ENCODE assay signal across 18 cellular contexts in genomic region chr18:48776641-48777025, GRCh38.
DNase-seq lines count a peak whose midpoint lies in the region; ATAC-seq and TF ChIP-seq lines count a peak whose summit lies in the region.
"Had no signal": no experiment of that assay in that cellular context is flagged by ENCODE, and none has a peak within 500 bp of the region (broad histone marks: within the 10 kb centered on the region; RNA-seq: fewer than 3 reads in every experiment).

No MANE protein-coding gene starts in this region.

- no peak overlapping the region for H3K18ac ChIP-seq in mesendoderm (ENCODE audit: low read length)

- POLR2A ChIA-PET in activated CD8-positive, alpha-beta T cell treated with anti-CD3 and anti-CD28 coated beads, Interleukin-2, amount 10 ng/mL, durations not matched to agents 7 days and 5 days (lab: Charles Lee), result interaction anchor here (0.6 kb wide), 1 partner anchor 139 kb away, joined by 5 read pairs; no protein-coding TSS in a partner anchor

- no peak overlapping the region for H2BK5ac ChIP-seq in mesendoderm (ENCODE audit: low read length)

- TF ChIP-seq CTCF in ascending aorta (IDR thresholded peaks at IDR 0.05), result no peak

- peak overlapping the region; percentile 56 for H3K56ac ChIP-seq in mesendoderm (ENCODE audit: low read length)

- no peak overlapping the region for H3K27ac ChIP-seq in BLaER1 treated with 17β-estradiol and CSF1 and Interleukin-3, amounts not matched to agents 10 nM and 100 nM
- H3K27ac ChIP-seq in HUES48 (ENCODE audit: low read depth, low read length) (peak overlapping the region; percentile 8), ascending aorta (peak overlapping the region; percentile 6 to 94), mesendoderm (ENCODE audit: low read depth, low read length) (no peak overlapping the region)
- H3K27ac ChIP-seq: parathyroid adenoma, vagina had no signal

- ATAC-seq in GM19328 (IDR thresholded peaks at IDR 0.05; ENCODE audit: unreplicated experiment), result no peak
- no peak for ATAC-seq in activated CD8-positive, alpha-beta T cell treated with anti-CD3 and anti-CD28 coated beads, Interleukin-2, amount 10 ng/mL, durations not matched to agents 7 days and 5 days

- H3K4me3 Mint-ChIP-seq in activated CD8-positive, alpha-beta T cell treated with anti-CD3 and anti-CD28 coated beads, Interleukin-2, amount 10 ng/mL, durations not matched to agents 7 days and 5 days, result no peak overlapping the region
- H3K4me3 Mint-ChIP-seq: activated CD4-positive, alpha-beta T cell treated with anti-CD3 and anti-CD28 coated beads, Interleukin-2, amount 10 ng/mL, durations not matched to agents 24 days and 14 days; activated T-helper 17 cell treated with anti-CD3 and anti-CD28 coated beads, Interleukin-2, amount 50 U/mL, for 72 hours had no signal

- no peaks in the 10 kb centered on the region for H3K9me3 Mint-ChIP-seq in activated CD8-positive, alpha-beta T cell treated with anti-CD3 and anti-CD28 coated beads, Interleukin-2, amount 10 ng/mL, durations not matched to agents 7 days and 5 days (ENCODE audit: insufficient read depth)
- H3K9me3 Mint-ChIP-seq: activated CD4-positive, alpha-beta T cell treated with anti-CD3 and anti-CD28 coated beads, Interleukin-2, amount 10 ng/mL, durations not matched to agents 24 days and 14 days; activated naive CD4-positive, alpha-beta T cell treated with anti-CD3 and anti-CD28 coated beads, Interleukin-2, amount 50 U/mL, for 72 hours; activated T-helper 17 cell treated with anti-CD3 and anti-CD28 coated beads, Interleukin-2, amount 50 U/mL, for 72 hours had no signal

- no peaks in the 10 kb centered on the region for H3K36me3 Mint-ChIP-seq in activated CD8-positive, alpha-beta T cell treated with anti-CD3 and anti-CD28 coated beads, Interleukin-2, amount 10 ng/mL, durations not matched to agents 7 days and 5 days (ENCODE audit: low read depth)
- H3K36me3 Mint-ChIP-seq: activated naive CD4-positive, alpha-beta T cell treated with anti-CD3 and anti-CD28 coated beads, Interleukin-2, amount 50 U/mL, for 72 hours; natural killer cell treated with Interleukin-12 subunit alpha and Interleukin-12 subunit beta and Interleukin-15 and Interleukin-18, amount 100 ng/mL, for 72 hours had no signal

- peak overlapping the region; percentile 24 for H3K23ac ChIP-seq in mesendoderm (ENCODE audit: low read length)

- H3K9me3 ChIP-seq in BLaER1 treated with 17β-estradiol and CSF1 and Interleukin-3, amounts not matched to agents 10 nM and 100 nM (replicated peaks in 1 of 11), result 0 out of 22 replicates have a peak, but pooled peaks cover 0 to 4% (median 0%) of the 10 kb centered on the region in 11 experiments
- no peaks in the 10 kb centered on the region for H3K9me3 ChIP-seq in HUES48 (ENCODE audit: control insufficient read depth, insufficient read depth, low read length)
- no peaks in the 10 kb centered on the region for H3K9me3 ChIP-seq in ascending aorta
- H3K9me3 ChIP-seq: esophagus squamous epithelium, vagina had no signal

- H3K4me3 ChIP-seq in BLaER1 treated with 17β-estradiol and CSF1 and Interleukin-3, amounts not matched to agents 10 nM and 100 nM, result no peak overlapping the region
- no peak overlapping the region for H3K4me3 ChIP-seq in HUES48 (ENCODE audit: low read depth, low read length)
- no peak overlapping the region for H3K4me3 ChIP-seq in ascending aorta
- no peak overlapping the region for H3K4me3 ChIP-seq in mesendoderm (ENCODE audit: low read length)
- H3K4me3 ChIP-seq: esophagus squamous epithelium, vagina had no signal

- H4K5ac ChIP-seq in mesendoderm (ENCODE audit: low read length), result no peak overlapping the region

- H3K27me3 Mint-ChIP-seq in activated CD8-positive, alpha-beta T cell treated with anti-CD3 and anti-CD28 coated beads, Interleukin-2, amount 10 ng/mL, durations not matched to agents 7 days and 5 days (ENCODE audit: low read depth), result no peaks in the 10 kb centered on the region
- H3K27me3 Mint-ChIP-seq: activated CD4-positive, alpha-beta T cell treated with anti-CD3 and anti-CD28 coated beads, Interleukin-2, amount 10 ng/mL, durations not matched to agents 24 days and 14 days; activated T-helper 17 cell treated with anti-CD3 and anti-CD28 coated beads, Interleukin-2, amount 50 U/mL, for 72 hours; natural killer cell treated with Interleukin-12 subunit alpha and Interleukin-12 subunit beta and Interleukin-15 and Interleukin-18, amount 100 ng/mL, for 72 hours had no signal

- 0 out of 22 replicates have a peak overlapping the region, but pooled peaks of 1 of the 11 experiments have one; percentile 30 for H3K9ac ChIP-seq in BLaER1 treated with 17β-estradiol and CSF1 and Interleukin-3, amounts not matched to agents 10 nM and 100 nM
- H3K9ac ChIP-seq in HUES48 (ENCODE audit: low read depth, low read length) (no peak overlapping the region), mesendoderm (ENCODE audit: low read length) (peak overlapping the region; percentile 16)
- H3K9ac ChIP-seq: parathyroid adenoma had no signal

- CTCF ChIA-PET in activated CD8-positive, alpha-beta T cell treated with anti-CD3 and anti-CD28 coated beads, Interleukin-2, amount 10 ng/mL, durations not matched to agents 7 days and 5 days (lab: Charles Lee), result interaction anchor here (0.6 to 5.3 kb wide), 17 partner anchors 9 to 245 kb away, joined by 3 to 35 read pairs (median 4); no protein-coding TSS in a partner anchor

- peaks cover 0 to 27% (median 0%) of the 10 kb centered on the region in 11 experiments; a peak in 1 of 22 replicates for H3K36me3 ChIP-seq in BLaER1 treated with 17β-estradiol and CSF1 and Interleukin-3, amounts not matched to agents 10 nM and 100 nM
- H3K36me3 ChIP-seq in HUES48 (ENCODE audit: control insufficient read depth, insufficient read depth, low read length) (no peaks in the 10 kb centered on the region), ascending aorta (peaks cover 0 to 8% of the 10 kb centered on the region in 2 donors), mesendoderm (ENCODE audit: control insufficient read depth, insufficient read depth, low read length) (no peaks in the 10 kb centered on the region)
- H3K36me3 ChIP-seq: vagina had no signal

- H3K4ac ChIP-seq in mesendoderm (ENCODE audit: low read depth, low read length), result no peak overlapping the region

- H3K4me1 Mint-ChIP-seq in activated CD8-positive, alpha-beta T cell treated with anti-CD3 and anti-CD28 coated beads, Interleukin-2, amount 10 ng/mL, durations not matched to agents 7 days and 5 days (ENCODE audit: low read depth), result peaks cover 16% of the 10 kb centered on the region

- no peaks in the 10 kb centered on the region for H3K79me2 ChIP-seq in mesendoderm (ENCODE audit: control insufficient read depth, insufficient read depth, low read length)

- H4K20me1 ChIP-seq in BLaER1 treated with 17β-estradiol and CSF1 and Interleukin-3, amounts not matched to agents 10 nM and 100 nM, result peaks cover 0 to 75% (median 0%) of the 10 kb centered on the region in 11 experiments; a peak in 6 of 22 replicates

- no peak overlapping the region for H3K27ac Mint-ChIP-seq in activated CD8-positive, alpha-beta T cell treated with anti-CD3 and anti-CD28 coated beads, Interleukin-2, amount 10 ng/mL, durations not matched to agents 7 days and 5 days
- H3K27ac Mint-ChIP-seq: activated CD4-positive, alpha-beta T cell treated with anti-CD3 and anti-CD28 coated beads, Interleukin-2, amount 10 ng/mL, durations not matched to agents 24 days and 14 days had no signal

- no peak for DNase-seq in ascending aorta (ENCODE audit: low spot score in 2 of 2)
- DNase-seq in mesendoderm, result no peak
- no peak for DNase-seq in T-helper 1 cell
- DNase-seq in activated T-cell treated with anti-CD3 and anti-CD28 coated beads, Interleukin-2, amount 50 U/mL, for 1 hour, result no peak
- DNase-seq in activated CD8-positive, alpha-beta T cell treated with anti-CD3 and anti-CD28 coated beads, Interleukin-2, amount 10 ng/mL, durations not matched to agents 7 days and 5 days, result no peak
- DNase-seq: esophagus squamous epithelium, NCI-H2171, NCI-H526 treated with DMSO at 0.1 percent for 48 hours, SIG-M5 had no signal

- H2AK5ac ChIP-seq in mesendoderm (ENCODE audit: low read length), result peak overlapping the region; percentile 58

- WGBS in mesendoderm (ENCODE audit: extremely low coverage, insufficient coverage, low lambda C conversion rate), result no CpG with 5 or more reads among the region's 6 CpGs

- H2BK120ac ChIP-seq in mesendoderm (ENCODE audit: low read depth, low read length), result no peak overlapping the region

- no peak overlapping the region for H2BK15ac ChIP-seq in mesendoderm (replicated peaks; ENCODE audit: low read depth)

- intact Hi-C loops in ascending aorta (cut with DNase I), result loop anchor here (2.0 to 10.0 kb wide), 4 partner anchors 100 to 638 kb away; no protein-coding TSS in a partner anchor

- peaks cover 1% of the 10 kb centered on the region for H3K79me1 ChIP-seq in mesendoderm (ENCODE audit: low read length)

- peaks cover 0 to 33% (median 0%) of the 10 kb centered on the region in 11 experiments; a peak in 5 of 22 replicates for H3K27me3 ChIP-seq in BLaER1 treated with 17β-estradiol and CSF1 and Interleukin-3, amounts not matched to agents 10 nM and 100 nM
- H3K27me3 ChIP-seq in HUES48 (ENCODE audit: control insufficient read depth, insufficient read depth, low read length), result no peaks in the 10 kb centered on the region
- H3K27me3 ChIP-seq in ascending aorta, result no peaks in the 10 kb centered on the region
- no peaks in the 10 kb centered on the region for H3K27me3 ChIP-seq in mesendoderm (ENCODE audit: insufficient read depth, low read length, poor library complexity)
- H3K27me3 ChIP-seq: esophagus squamous epithelium, vagina had no signal

- no peak overlapping the region for H4K8ac ChIP-seq in mesendoderm (ENCODE audit: low read depth, low read length)

- peak overlapping the region; percentile 44 to 99 (median 96); a peak in 20 of 22 replicates for H3K4me2 ChIP-seq in BLaER1 treated with 17β-estradiol and CSF1 and Interleukin-3, amounts not matched to agents 10 nM and 100 nM
- no peak overlapping the region for H3K4me2 ChIP-seq in mesendoderm (ENCODE audit: low read length)

- H3K4me1 ChIP-seq in BLaER1 treated with 17β-estradiol and CSF1 and Interleukin-3, amounts not matched to agents 10 nM and 100 nM, result peaks cover 65 to 80% (median 74%) of the 10 kb centered on the region in 10 experiments
- H3K4me1 ChIP-seq in HUES48 (ENCODE audit: control insufficient read depth, insufficient read depth, low read length) (0 out of 2 replicates have a peak, but pooled peaks cover 2% of the 10 kb centered on the region), ascending aorta (peaks cover 13 to 38% of the 10 kb centered on the region in 2 donors), mesendoderm (ENCODE audit: control insufficient read depth, low read depth, low read length) (peaks cover 10% of the 10 kb centered on the region)

Comparison
In these comparisons a context has a peak if more than half of its experiments do, and no peak if none do; other contexts are left out.
1. H3K27ac ChIP-seq: peak in HUES48 (single experiment) and ascending aorta (2 of 2); none in BLaER1 treated with 17β-estradiol and CSF1 and Interleukin-3, amounts not matched to agents 10 nM and 100 nM (0 of 11) and mesendoderm (single experiment).